Comparison of ENCODE assay signal across 25 cellular contexts in genomic region chr19:30066781-30067759, GRCh38.
DNase-seq lines count a peak whose midpoint lies in the region; TF ChIP-seq lines count a peak whose summit lies in the region.
"Had no signal": no experiment of that assay in that cellular context is flagged by ENCODE, and none has a peak within 500 bp of the region (broad histone marks: within the 10 kb centered on the region; RNA-seq: fewer than 3 reads in every experiment).

No MANE protein-coding gene starts in this region.

- H2BK120ac ChIP-seq in H9 (ENCODE audit: low read depth, low read length, poor library complexity, severe bottlenecking), result no peak overlapping the region

- H3K27ac Mint-ChIP-seq in H9, result no peak overlapping the region; a peak in 1 of 7 replicates
- H3K27ac Mint-ChIP-seq in activated CD4-positive, alpha-beta memory T cell treated with anti-CD3 and anti-CD28 coated beads, Interleukin-2, amount 10 ng/mL, durations not matched to agents 7 days and 5 days, result no peak overlapping the region
- H3K27ac Mint-ChIP-seq: activated naive CD8-positive, alpha-beta T cell; memory B cell had no signal

- no peak overlapping the region; the same call in 1 of the 2 replicates for H3K14ac ChIP-seq in H9 (ENCODE audit: insufficient read depth, low read length)

- no peaks in the 10 kb centered on the region for H3K79me1 ChIP-seq in H9 (ENCODE audit: insufficient read depth, low read depth, low read length, poor library complexity, severe bottlenecking)

- CTCF ChIA-PET in activated CD4-positive, alpha-beta memory T cell treated with anti-CD3 and anti-CD28 coated beads, Interleukin-2, amount 10 ng/mL, durations not matched to agents 7 days and 5 days (lab: Charles Lee), result interaction anchor here (0.6 kb wide), 1 partner anchor 550 kb away, joined by 3 read pairs; no protein-coding TSS in a partner anchor

- no peak overlapping the region for H4K91ac ChIP-seq in H9 (ENCODE audit: insufficient read length, low read depth, low read length)

- H3K9me3 Mint-ChIP-seq in H9, result no peaks in the 10 kb centered on the region; a peak in 1 of 5 replicates
- H3K9me3 Mint-ChIP-seq in activated CD4-positive, alpha-beta memory T cell treated with anti-CD3 and anti-CD28 coated beads, Interleukin-2, amount 10 ng/mL, durations not matched to agents 7 days and 5 days, result no peaks in the 10 kb centered on the region

- H3K4ac ChIP-seq in H9 (ENCODE audit: low read depth, low read length), result no peak overlapping the region

- H2BK12ac ChIP-seq in H9 (ENCODE audit: insufficient read length, low read depth, low read length), result no peak overlapping the region

- H3K56ac ChIP-seq in H9 (ENCODE audit: insufficient read length, low read depth, low read length), result no peak overlapping the region

- no peak overlapping the region for H4K8ac ChIP-seq in H9 (replicated peaks; ENCODE audit: insufficient read length, low read depth, low read length)

- H3K79me2 ChIP-seq in H9 (ENCODE audit: insufficient read depth, low read length) (no peaks in the 10 kb centered on the region), osteoblast (ENCODE audit: insufficient read depth, low read length) (no peaks in the 10 kb centered on the region)

- WGBS in H9 (ENCODE audit: extremely low coverage, insufficient read length, low lambda C conversion rate), result no CpG with 5 or more reads among the region's 10 CpGs

- H3K36me3 ChIP-seq in BLaER1 (no peaks in the 10 kb centered on the region), Peyer's patch (no peaks in the 10 kb centered on the region), osteoblast (ENCODE audit: insufficient read depth, low read length) (no peaks in the 10 kb centered on the region)
- H3K36me3 ChIP-seq: ascending aorta, cardiac muscle cell, esophagus muscularis mucosa, SJSA1, upper lobe of left lung had no signal

- no peaks in the 10 kb centered on the region for H3K9me3 ChIP-seq in BLaER1
- no peaks in the 10 kb centered on the region for H3K9me3 ChIP-seq in H9 (ENCODE audit: control insufficient read depth, low read depth, low read length)
- H3K9me3 ChIP-seq in Peyer's patch, result no peaks in the 10 kb centered on the region
- no peaks in the 10 kb centered on the region for H3K9me3 ChIP-seq in osteoblast (ENCODE audit: low read depth, low read length)
- H3K9me3 ChIP-seq: ascending aorta, Caco-2, esophagus muscularis mucosa, psoas muscle, SJSA1, upper lobe of left lung had no signal

- POLR2A ChIA-PET in activated CD4-positive, alpha-beta memory T cell treated with anti-CD3 and anti-CD28 coated beads, Interleukin-2, amount 10 ng/mL, durations not matched to agents 7 days and 5 days (lab: Charles Lee), result no interaction called here

- TF ChIP-seq CTCF in H9 (conservative IDR thresholded peaks at IDR 0.05) (no peak), Peyer's patch (IDR thresholded peaks at IDR 0.05) (no peak), osteoblast (IDR thresholded peaks at IDR 0.05; ENCODE audit: extremely low read depth, low read depth, low read length) (no peak)

- peak overlapping the region; percentile 82 for H3K4me2 ChIP-seq in BLaER1
- H3K4me2 ChIP-seq in H9 (ENCODE audit: insufficient read depth, insufficient read length, low read length), result no peak overlapping the region
- H3K4me2 ChIP-seq in osteoblast (ENCODE audit: insufficient read depth, low read length), result no peak overlapping the region

- H2BK5ac ChIP-seq in H9 (ENCODE audit: insufficient read length, low read length), result no peak overlapping the region

- H2BK20ac ChIP-seq in H9 (ENCODE audit: low read depth, low read length, poor library complexity, severe bottlenecking), result no peak overlapping the region

- no peak overlapping the region for H4K5ac ChIP-seq in H9 (ENCODE audit: insufficient read length, low read depth, low read length)

- no peak overlapping the region for H3K9ac ChIP-seq in BLaER1
- H3K9ac ChIP-seq in H9 (ENCODE audit: extremely low read depth, insufficient read length, low read length), result no peak overlapping the region

- H3K27me3 Mint-ChIP-seq in H9 (ENCODE audit: low read depth), result no peaks in the 10 kb centered on the region; the same call in 1 of the 2 replicates
- no peaks in the 10 kb centered on the region for H3K27me3 Mint-ChIP-seq in activated CD4-positive, alpha-beta memory T cell treated with anti-CD3 and anti-CD28 coated beads, Interleukin-2, amount 10 ng/mL, durations not matched to agents 7 days and 5 days

- no peak overlapping the region for H3K23ac ChIP-seq in H9 (ENCODE audit: insufficient read length, low read depth, low read length)

- no peak overlapping the region for H2AFZ ChIP-seq in H9 (ENCODE audit: low read length)
- no peak overlapping the region for H2AFZ ChIP-seq in osteoblast (ENCODE audit: low read length)

- peaks cover 6 to 14% of the 10 kb centered on the region in 2 experiments for H3K4me1 Mint-ChIP-seq in H9
- H3K4me1 Mint-ChIP-seq in activated CD4-positive, alpha-beta memory T cell treated with anti-CD3 and anti-CD28 coated beads, Interleukin-2, amount 10 ng/mL, durations not matched to agents 7 days and 5 days, result no peaks in the 10 kb centered on the region

- H3K18ac ChIP-seq in H9 (ENCODE audit: insufficient read length, low read depth, low read length), result no peak overlapping the region

- H2BK15ac ChIP-seq in H9 (ENCODE audit: low read depth, low read length), result no peak overlapping the region

- no peak for TF ChIP-seq POLR2A in Peyer's patch (IDR thresholded peaks at IDR 0.05)

- no peaks in the 10 kb centered on the region; a peak in 1 of 7 replicates for H3K36me3 Mint-ChIP-seq in H9 (ENCODE audit: insufficient read depth in 1 of 3, low read depth in 3 of 3)
- no peaks in the 10 kb centered on the region for H3K36me3 Mint-ChIP-seq in activated CD4-positive, alpha-beta memory T cell treated with anti-CD3 and anti-CD28 coated beads, Interleukin-2, amount 10 ng/mL, durations not matched to agents 7 days and 5 days (ENCODE audit: low read depth)

- H3K4me1 ChIP-seq in BLaER1, result peaks cover 62% of the 10 kb centered on the region
- H3K4me1 ChIP-seq in H9 (ENCODE audit: insufficient read depth, low read length), result no peaks in the 10 kb centered on the region
- no peaks in the 10 kb centered on the region for H3K4me1 ChIP-seq in Peyer's patch
- H3K4me1 ChIP-seq in osteoblast (ENCODE audit: insufficient read depth, low read length), result no peaks in the 10 kb centered on the region
- H3K4me1 ChIP-seq: ascending aorta, Caco-2, esophagus muscularis mucosa, psoas muscle, SJSA1, upper lobe of left lung had no signal

- H2AK5ac ChIP-seq in H9 (ENCODE audit: insufficient read length, low read length), result no peak overlapping the region

- H3K27me3 ChIP-seq in BLaER1 (no peaks in the 10 kb centered on the region), H9 (ENCODE audit: insufficient read depth, low read length) (no peaks in the 10 kb centered on the region), Peyer's patch (no peaks in the 10 kb centered on the region), osteoblast (ENCODE audit: insufficient read depth, low read length) (no peaks in the 10 kb centered on the region)
- H3K27me3 ChIP-seq: ascending aorta, cardiac muscle cell, SJSA1 had no signal

- H3K27ac ChIP-seq in BLaER1 (peak overlapping the region; percentile 53), H9 (ENCODE audit: insufficient read length, low read depth, low read length) (no peak overlapping the region), Peyer's patch (no peak overlapping the region), osteoblast (ENCODE audit: low read depth, low read length) (no peak overlapping the region)
- H3K27ac ChIP-seq: ascending aorta, cardiac muscle cell, esophagus muscularis mucosa, psoas muscle, SJSA1, upper lobe of left lung had no signal

- no peak overlapping the region for H3T11ph ChIP-seq in H9 (ENCODE audit: low read length)

- no peaks in the 10 kb centered on the region for H3K23me2 ChIP-seq in H9 (ENCODE audit: insufficient read length, low read depth, low read length, poor library complexity, severe bottlenecking)

- H3K4me3 Mint-ChIP-seq in H9, result no peak overlapping the region
- H3K4me3 Mint-ChIP-seq in activated CD4-positive, alpha-beta memory T cell treated with anti-CD3 and anti-CD28 coated beads, Interleukin-2, amount 10 ng/mL, durations not matched to agents 7 days and 5 days, result no peak overlapping the region
- H3K4me3 Mint-ChIP-seq: activated naive CD8-positive, alpha-beta T cell; memory B cell had no signal

- no peak overlapping the region for H3K4me3 ChIP-seq in BLaER1
- H3K4me3 ChIP-seq in Peyer's patch, result no peak overlapping the region
- H3K4me3 ChIP-seq in osteoblast (ENCODE audit: insufficient read depth, low read length), result no peak overlapping the region
- H3K4me3 ChIP-seq: ascending aorta, cardiac muscle cell, esophagus muscularis mucosa, psoas muscle, SJSA1, upper lobe of left lung had no signal

- DNase-seq in H9, result peak; percentile 11
- DNase-seq in Peyer's patch, result peak in 2 of 3 donors; percentile 25 to 34
- DNase-seq in osteoblast (ENCODE audit: insufficient read length, low spot score, missing footprints), result peak; percentile 74
- no peak for DNase-seq in activated CD4-positive, alpha-beta memory T cell treated with anti-CD3 and anti-CD28 coated beads, Interleukin-2, amount 10 ng/mL, durations not matched to agents 7 days and 5 days
- no peak for DNase-seq in COR-L47 (lab: John Stamatoyannopoulos, UW)
- no peak for DNase-seq in stimulated activated CD4-positive, alpha-beta T cell treated with anti-CD3 and anti-CD28 coated beads, Interleukin-4, amount 100 ng/mL, for 1 hour
- no peak for DNase-seq in HT-29 (ENCODE audit: low spot score)
- DNase-seq: activated CD4-positive, alpha-beta T cell treated with anti-CD3 and anti-CD28 coated beads, Interleukin-2, amount 50 U/mL, for 4 hours; Caco-2; DMS79; GF-D8; left cardiac atrium; NCI-H1092 treated with DMSO at 0.1 percent for 48 hours; NCI-H187; NCI-H748 treated with DMSO at 0.1 percent for 48 hours; psoas muscle; T-helper 1 cell; upper lobe of left lung had no signal

- H4K20me1 ChIP-seq in BLaER1 (peaks cover 8% of the 10 kb centered on the region; the same call in 1 of the 2 replicates), H9 (ENCODE audit: control insufficient read depth, insufficient read depth, insufficient read length) (no peaks in the 10 kb centered on the region), osteoblast (ENCODE audit: insufficient read depth, low read length) (no peaks in the 10 kb centered on the region)

Comparison
In these comparisons a context has a peak if more than half of its experiments do, and no peak if none do; other contexts are left out.
1. DNase-seq: peak in H9 (single experiment), Peyer's patch (2 of 3) and osteoblast (single experiment); none in activated CD4-positive, alpha-beta memory T cell treated with anti-CD3 and anti-CD28 coated beads, Interleukin-2, amount 10 ng/mL, durations not matched to agents 7 days and 5 days (single experiment), COR-L47 (single experiment), stimulated activated CD4-positive, alpha-beta T cell treated with anti-CD3 and anti-CD28 coated beads, Interleukin-4, amount 100 ng/mL, for 1 hour (single experiment) and HT-29 (single experiment).